Comparison of ENCODE assay signal across 15 cellular contexts in the genomic region with DNA sequence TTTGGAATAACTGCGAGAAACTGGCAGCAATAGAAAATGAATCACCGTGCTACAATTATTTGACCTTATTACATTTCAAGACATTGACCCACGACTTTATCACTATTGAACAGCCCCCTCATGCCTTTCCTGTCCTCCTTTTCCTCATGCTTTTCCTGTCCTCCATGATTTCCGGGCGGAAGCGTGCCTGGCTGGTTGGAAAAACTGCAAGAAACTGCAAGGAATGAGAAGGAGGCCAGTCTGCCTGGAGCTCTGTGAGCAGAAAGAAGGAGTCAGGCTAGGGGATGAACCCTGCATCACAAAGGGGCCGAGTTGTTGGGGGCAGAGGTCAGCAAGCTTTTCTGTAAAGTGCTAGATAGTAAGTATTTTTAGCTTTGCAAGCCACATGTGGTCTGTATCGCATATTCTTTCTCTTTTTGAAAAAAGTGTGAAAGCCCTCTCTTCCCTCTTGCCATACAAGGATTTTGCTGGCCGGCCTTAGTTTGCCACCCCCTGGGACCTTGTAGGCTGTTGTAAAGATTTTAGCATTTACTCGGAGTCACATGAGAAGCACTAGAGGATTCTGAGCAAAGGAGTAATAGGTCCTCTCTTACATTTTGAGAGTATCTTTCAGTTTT. TPM values are rescaled to one million over a fixed set of nuclear protein-coding genes. Genes with fewer than 3 reads are reported as not detected.
DNase-seq lines count a peak whose midpoint lies in the region; ATAC-seq and TF ChIP-seq lines count a peak whose summit lies in the region.
"Had no signal": no experiment of that assay in that cellular context is flagged by ENCODE, and none has a peak within 500 bp of the region (broad histone marks: within the 10 kb centered on the region; RNA-seq: fewer than 3 reads in every experiment).

No MANE protein-coding gene starts in this region.

- ATAC-seq in GM21723 (IDR thresholded peaks at IDR 0.05; ENCODE audit: unreplicated experiment) (peak; percentile 58), WTC11 (peak; percentile 97), sciatic nerve (peak; percentile 58), HG02973 (IDR thresholded peaks at IDR 0.05; ENCODE audit: unreplicated experiment) (no peak)
- ATAC-seq: CD8-positive, alpha-beta T cell had no signal

- DNase-seq in WTC11 (ENCODE audit: low spot score): peak; percentile 62
- no peak for DNase-seq in iPS DF 6.9 (ENCODE audit: low read depth, low spot score)
- DNase-seq in sciatic nerve (ENCODE audit: low spot score): no peak
- no peak for DNase-seq in cerebellar cortex (ENCODE audit: low spot score)
- no peak for DNase-seq in activated T-helper 2 cell treated with anti-CD3 and anti-CD28 coated beads, Interferon-gamma antibody, Interleukin-2, Interleukin-4, amounts not matched to agents 10 μg/mL and 5 μg/mL and 100 μg/mL, durations not matched to agents 14 hours and 24 hours and 36 hours (ENCODE audit: low spot score)
- no peak for DNase-seq in pons (ENCODE audit: low spot score)
- DNase-seq: activated CD8-positive, alpha-beta memory T cell treated with anti-CD3 and anti-CD28 coated beads for 24 hours; activated naive CD8-positive, alpha-beta T cell treated with anti-CD3 and anti-CD28 coated beads, Interleukin-2, amount 10 ng/mL, durations not matched to agents 7 days and 5 days; CD8-positive, alpha-beta T cell; effector memory CD4-positive, alpha-beta T cell; NCI-H1694 treated with DMSO at 0.1 percent for 48 hours; T-helper 1 cell; thyroid gland had no signal

- H3K4me1 ChIP-seq in iPS DF 6.9 (ENCODE audit: control insufficient read depth, insufficient read depth, low read length): peaks cover 3% of the 10 kb centered on the region; the same call in 1 of the 2 replicates

- peak overlapping the region; percentile 63 for H3K27ac ChIP-seq in iPS DF 6.9 (ENCODE audit: low read length)

- H3K27me3 Mint-ChIP-seq in WTC11 (ENCODE audit: low read depth): no peaks in the 10 kb centered on the region
- H3K27me3 Mint-ChIP-seq in activated T-helper 2 cell treated with anti-CD3 and anti-CD28 coated beads, Interferon-gamma antibody, Interleukin-2, Interleukin-4, amounts not matched to agents 10 μg/mL and 5 μg/mL and 100 μg/mL, durations not matched to agents 14 hours and 24 hours and 36 hours (ENCODE audit: low read depth): peaks cover 18% of the 10 kb centered on the region

- no peak overlapping the region for H3K4me3 ChIP-seq in iPS DF 6.9 (ENCODE audit: low read length)
- H3K4me3 ChIP-seq: thyroid gland had no signal

- H3K36me3 Mint-ChIP-seq in WTC11: peaks cover under 1% of the 10 kb centered on the region; the same call in 1 of the 2 replicates
- H3K36me3 Mint-ChIP-seq in activated T-helper 2 cell treated with anti-CD3 and anti-CD28 coated beads, Interferon-gamma antibody, Interleukin-2, Interleukin-4, amounts not matched to agents 10 μg/mL and 5 μg/mL and 100 μg/mL, durations not matched to agents 14 hours and 24 hours and 36 hours (ENCODE audit: low read depth): no peaks in the 10 kb centered on the region
- H3K36me3 Mint-ChIP-seq: activated naive CD8-positive, alpha-beta T cell treated with anti-CD3 and anti-CD28 coated beads, Interleukin-2, amount 10 ng/mL, durations not matched to agents 7 days and 5 days; CD8-positive, alpha-beta T cell had no signal

- no peak for TF ChIP-seq CTCF in WTC11 (IDR thresholded peaks at IDR 0.05)

- H3K27me3 ChIP-seq in iPS DF 6.9 (ENCODE audit: control insufficient read depth, insufficient read depth, low read length): no peaks in the 10 kb centered on the region
- H3K27me3 ChIP-seq: thyroid gland had no signal

- POLR2A ChIA-PET in WTC11 (lab: Charles Lee): interaction anchor here (0.6 to 1.1 kb wide), 5 partner anchors 13 to 94 kb away, joined by 3 read pairs; a partner anchor contains a TSS

- H3K36me3 ChIP-seq in iPS DF 6.9 (ENCODE audit: control insufficient read depth, insufficient read depth, low read length): no peaks in the 10 kb centered on the region
- H3K36me3 ChIP-seq: thyroid gland had no signal

- intact Hi-C loops in sciatic nerve (cut with DNase I): no loop called here
- intact Hi-C loops in activated T-helper 2 cell treated with anti-CD3 and anti-CD28 coated beads, Interferon-gamma antibody, Interleukin-2, Interleukin-4, amounts not matched to agents 10 μg/mL and 5 μg/mL and 100 μg/mL, durations not matched to agents 14 hours and 24 hours and 36 hours (cut with micrococcal nuclease): no loop called here

- H3K9me3 ChIP-seq in iPS DF 6.9 (ENCODE audit: control insufficient read depth, insufficient read depth, low read length): no peaks in the 10 kb centered on the region
- H3K9me3 ChIP-seq: thyroid gland had no signal

- WGBS in iPS DF 6.9 (ENCODE audit: insufficient coverage, insufficient read length): no CpG with 5 or more reads among the region's 10 CpGs

- H3K9me3 Mint-ChIP-seq in WTC11: peaks cover 13% of the 10 kb centered on the region
- no peaks in the 10 kb centered on the region for H3K9me3 Mint-ChIP-seq in activated T-helper 2 cell treated with anti-CD3 and anti-CD28 coated beads, Interferon-gamma antibody, Interleukin-2, Interleukin-4, amounts not matched to agents 10 μg/mL and 5 μg/mL and 100 μg/mL, durations not matched to agents 14 hours and 24 hours and 36 hours
- H3K9me3 Mint-ChIP-seq: activated naive CD8-positive, alpha-beta T cell treated with anti-CD3 and anti-CD28 coated beads, Interleukin-2, amount 10 ng/mL, durations not matched to agents 7 days and 5 days; CD8-positive, alpha-beta T cell had no signal

- peaks cover 44% of the 10 kb centered on the region for H3K4me1 Mint-ChIP-seq in WTC11
- peaks cover 5% of the 10 kb centered on the region for H3K4me1 Mint-ChIP-seq in activated T-helper 2 cell treated with anti-CD3 and anti-CD28 coated beads, Interferon-gamma antibody, Interleukin-2, Interleukin-4, amounts not matched to agents 10 μg/mL and 5 μg/mL and 100 μg/mL, durations not matched to agents 14 hours and 24 hours and 36 hours (ENCODE audit: low read depth)
- H3K4me1 Mint-ChIP-seq: activated naive CD8-positive, alpha-beta T cell treated with anti-CD3 and anti-CD28 coated beads, Interleukin-2, amount 10 ng/mL, durations not matched to agents 7 days and 5 days had no signal

- peak overlapping the region; percentile 99 for H3K27ac Mint-ChIP-seq in WTC11
- no peak overlapping the region for H3K27ac Mint-ChIP-seq in activated T-helper 2 cell treated with anti-CD3 and anti-CD28 coated beads, Interferon-gamma antibody, Interleukin-2, Interleukin-4, amounts not matched to agents 10 μg/mL and 5 μg/mL and 100 μg/mL, durations not matched to agents 14 hours and 24 hours and 36 hours
- H3K27ac Mint-ChIP-seq: activated naive CD8-positive, alpha-beta T cell treated with anti-CD3 and anti-CD28 coated beads, Interleukin-2, amount 10 ng/mL, durations not matched to agents 7 days and 5 days; CD8-positive, alpha-beta T cell had no signal

- peak overlapping the region; percentile 20; the same call in 1 of the 2 replicates for H3K4me3 Mint-ChIP-seq in WTC11
- no peak overlapping the region for H3K4me3 Mint-ChIP-seq in activated T-helper 2 cell treated with anti-CD3 and anti-CD28 coated beads, Interferon-gamma antibody, Interleukin-2, Interleukin-4, amounts not matched to agents 10 μg/mL and 5 μg/mL and 100 μg/mL, durations not matched to agents 14 hours and 24 hours and 36 hours (ENCODE audit: low read depth)
- H3K4me3 Mint-ChIP-seq: activated naive CD8-positive, alpha-beta T cell treated with anti-CD3 and anti-CD28 coated beads, Interleukin-2, amount 10 ng/mL, durations not matched to agents 7 days and 5 days; CD8-positive, alpha-beta T cell had no signal

- CTCF ChIA-PET in WTC11 (lab: Charles Lee): interaction anchor here (1.1 to 3.1 kb wide), 3 partner anchors 14 to 122 kb away, joined by 5 to 20 read pairs (median 8); no protein-coding TSS in a partner anchor

TF ChIP-seq in WTC11, 78 proteins besides CTCF, POLR2A, EP300 and RAD21 (continues in another document):
- TF ChIP-seq, protein P1, sequence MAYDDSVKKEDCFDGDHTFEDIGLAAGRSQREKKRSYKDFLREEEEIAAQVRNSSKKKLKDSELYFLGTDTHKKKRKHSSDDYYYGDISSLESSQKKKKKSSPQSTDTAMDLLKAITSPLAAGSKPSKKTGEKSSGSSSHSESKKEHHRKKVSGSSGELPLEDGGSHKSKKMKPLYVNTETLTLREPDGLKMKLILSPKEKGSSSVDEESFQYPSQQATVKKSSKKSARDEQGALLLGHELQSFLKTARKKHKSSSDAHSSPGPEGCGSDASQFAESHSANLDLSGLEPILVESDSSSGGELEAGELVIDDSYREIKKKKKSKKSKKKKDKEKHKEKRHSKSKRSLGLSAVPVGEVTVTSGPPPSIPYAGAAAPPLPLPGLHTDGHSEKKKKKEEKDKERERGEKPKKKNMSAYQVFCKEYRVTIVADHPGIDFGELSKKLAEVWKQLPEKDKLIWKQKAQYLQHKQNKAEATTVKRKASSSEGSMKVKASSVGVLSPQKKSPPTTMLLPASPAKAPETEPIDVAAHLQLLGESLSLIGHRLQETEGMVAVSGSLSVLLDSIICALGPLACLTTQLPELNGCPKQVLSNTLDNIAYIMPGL (CRISPR knock-in tag; IDR thresholded peaks at IDR 0.05): no peak
- TF ChIP-seq, protein P2, sequence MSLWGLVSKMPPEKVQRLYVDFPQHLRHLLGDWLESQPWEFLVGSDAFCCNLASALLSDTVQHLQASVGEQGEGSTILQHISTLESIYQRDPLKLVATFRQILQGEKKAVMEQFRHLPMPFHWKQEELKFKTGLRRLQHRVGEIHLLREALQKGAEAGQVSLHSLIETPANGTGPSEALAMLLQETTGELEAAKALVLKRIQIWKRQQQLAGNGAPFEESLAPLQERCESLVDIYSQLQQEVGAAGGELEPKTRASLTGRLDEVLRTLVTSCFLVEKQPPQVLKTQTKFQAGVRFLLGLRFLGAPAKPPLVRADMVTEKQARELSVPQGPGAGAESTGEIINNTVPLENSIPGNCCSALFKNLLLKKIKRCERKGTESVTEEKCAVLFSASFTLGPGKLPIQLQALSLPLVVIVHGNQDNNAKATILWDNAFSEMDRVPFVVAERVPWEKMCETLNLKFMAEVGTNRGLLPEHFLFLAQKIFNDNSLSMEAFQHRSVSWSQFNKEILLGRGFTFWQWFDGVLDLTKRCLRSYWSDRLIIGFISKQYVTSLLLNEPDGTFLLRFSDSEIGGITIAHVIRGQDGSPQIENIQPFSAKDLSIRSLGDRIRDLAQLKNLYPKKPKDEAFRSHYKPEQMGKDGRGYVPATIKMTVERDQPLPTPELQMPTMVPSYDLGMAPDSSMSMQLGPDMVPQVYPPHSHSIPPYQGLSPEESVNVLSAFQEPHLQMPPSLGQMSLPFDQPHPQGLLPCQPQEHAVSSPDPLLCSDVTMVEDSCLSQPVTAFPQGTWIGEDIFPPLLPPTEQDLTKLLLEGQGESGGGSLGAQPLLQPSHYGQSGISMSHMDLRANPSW (CRISPR knock-in tag; conservative IDR thresholded peaks at IDR 0.05; ENCODE audit: low read depth): no peak

RNA-seq across cellular contexts. Expression of a gene that starts 37.0 kb away (rescaled TPM):
- total RNA-seq in WTC11 (2021): 24.1 to 27.8 TPM (median 27.6 TPM) in 3 replicates
- total RNA-seq in sciatic nerve: 90.1 TPM
- 8.4 and 11.8 TPM in 2 replicates for total RNA-seq in activated T-helper 2 cell treated with anti-CD3 and anti-CD28 coated beads, Interferon-gamma antibody, Interleukin-2, Interleukin-4, amounts not matched to agents 10 μg/mL and 5 μg/mL and 100 μg/mL, durations not matched to agents 14 hours and 24 hours and 36 hours

RNA-seq across cellular contexts. Expression of a gene that starts 53.4 kb away (rescaled TPM):
- total RNA-seq in WTC11 (2021): 85.5 to 109 TPM (median 91.3 TPM) in 3 replicates
- total RNA-seq in sciatic nerve: 13.8 TPM
- total RNA-seq in activated T-helper 2 cell treated with anti-CD3 and anti-CD28 coated beads, Interferon-gamma antibody, Interleukin-2, Interleukin-4, amounts not matched to agents 10 μg/mL and 5 μg/mL and 100 μg/mL, durations not matched to agents 14 hours and 24 hours and 36 hours: 48.6 and 49.6 TPM in 2 replicates
